ENCODE assay signal across 9 cellular contexts in the genomic region with DNA sequence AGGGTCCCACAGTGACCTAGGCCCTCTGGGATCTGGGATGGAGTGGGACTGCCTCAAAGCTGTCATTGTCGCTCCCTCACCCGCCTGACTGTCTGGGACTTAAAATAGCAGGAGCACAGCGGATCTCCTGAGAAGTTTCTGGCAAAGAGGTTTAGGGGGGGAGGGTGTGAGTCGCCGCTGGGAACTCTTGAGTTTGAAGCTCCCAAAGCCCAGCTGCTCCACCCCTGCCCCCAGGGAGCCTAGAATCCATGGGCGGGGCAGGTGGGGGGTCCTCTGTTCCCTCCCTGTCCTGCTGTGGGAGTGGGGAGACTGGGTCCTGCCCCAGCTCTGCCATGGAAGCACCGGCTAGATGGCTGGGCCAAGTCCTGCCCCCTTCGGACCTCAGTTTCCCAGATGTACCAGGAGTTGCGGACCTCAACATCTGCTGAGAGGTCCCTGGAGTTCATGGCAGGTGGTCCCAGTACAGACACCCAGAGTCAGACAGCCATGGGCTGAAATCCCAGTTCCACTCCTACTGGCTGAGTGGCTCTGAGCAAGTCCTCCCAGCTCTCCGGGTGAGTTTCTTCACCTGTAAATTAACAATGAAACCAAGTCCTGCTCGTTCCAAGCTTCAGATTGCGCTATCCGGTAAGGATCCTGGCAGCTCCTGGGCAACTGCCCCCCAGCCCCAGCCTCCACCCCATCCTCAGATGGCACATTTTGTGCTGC. TPM values are rescaled to one million over a fixed set of nuclear protein-coding genes. Genes with fewer than 3 reads are reported as not detected.
A peak's percentile ranks its signal among the peaks of the same experiment; 100 is the strongest.
DNase-seq lines count a peak whose midpoint lies in the region; ATAC-seq, FAIRE-seq and TF ChIP-seq lines count a peak whose summit lies in the region.
"Had no signal": no experiment of that assay in that cellular context is flagged by ENCODE, and none has a peak within 500 bp of the region (broad histone marks: within the 10 kb centered on the region; RNA-seq: fewer than 3 reads in every experiment).

No MANE protein-coding gene starts in this region.

- no peaks in the 10 kb centered on the region for H3K27me3 ChIP-seq in GM12878 (replicated peaks in 1 of 2; ENCODE audit: control insufficient read depth in 2 of 2, insufficient read depth in 2 of 2, low read length in 1 of 2)
- no peaks in the 10 kb centered on the region for H3K27me3 ChIP-seq in lower lobe of right lung (ENCODE audit: low read depth)
- H3K27me3 ChIP-seq in thyroid gland, result no peaks in the 10 kb centered on the region
- H3K27me3 ChIP-seq in brain microvascular endothelial cell (replicated peaks), result no peaks in the 10 kb centered on the region
- no peaks in the 10 kb centered on the region for H3K27me3 ChIP-seq in prostate gland (replicated peaks; ENCODE audit: insufficient read depth)

- no peaks in the 10 kb centered on the region; the same call in 1 of the 2 replicates for H3K79me2 ChIP-seq in GM12878 (ENCODE audit: control insufficient read depth, insufficient read depth, low read length)

- no peak for TF ChIP-seq CTCF in GM12878 (IDR thresholded peaks at IDR 0.05 in 2 of 3, conservative IDR thresholded peaks at IDR 0.05 in 1 of 3; ENCODE audit: control insufficient read depth in 2 of 3, extremely low read depth in 1 of 3, insufficient read depth in 1 of 3, low read depth in 3 of 3, low read length in 3 of 3)
- TF ChIP-seq CTCF in lower lobe of right lung (IDR thresholded peaks at IDR 0.05), result no peak
- TF ChIP-seq CTCF in thyroid gland (IDR thresholded peaks at IDR 0.05), result no peak
- TF ChIP-seq CTCF in brain microvascular endothelial cell (IDR thresholded peaks at IDR 0.05; ENCODE audit: low read depth, low read length, missing control alignments), result no peak
- TF ChIP-seq CTCF in prostate gland (IDR thresholded peaks at IDR 0.05), result no peak

- RAD21 ChIA-PET in GM12878 (lab: Charles Lee; ENCODE audit: unreplicated experiment), result interaction anchor here (0.7 to 9.5 kb wide), 19 partner anchors 9 to 294 kb away, joined by 3 to 180 read pairs (median 7); partner anchors contain the start of genes ARPC5L, NR6A1, OLFML2A and RPL35

- TF ChIP-seq POLR2A in GM12878 (IDR thresholded peaks at IDR 0.05; ENCODE audit: low read depth, low read length) (no peak), thyroid gland (IDR thresholded peaks at IDR 0.05) (no peak), prostate gland (IDR thresholded peaks at IDR 0.05) (no peak)

- peaks cover 9% of the 10 kb centered on the region for H3K36me3 Mint-ChIP-seq in activated T-cell treated with anti-CD3 and anti-CD28 coated beads, Interleukin-2, amount 50 U/mL, for 24 hours (ENCODE audit: low read depth)

- intact Hi-C loops in GM12878 (cut with micrococcal nuclease; ENCODE audit: unreplicated experiment), result loop anchor here (2.0 to 5.0 kb wide), 2 partner anchors 139 to 235 kb away; no protein-coding TSS in a partner anchor
- intact Hi-C loops in lower lobe of right lung (cut with DNase I), result loop anchor here (5.0 kb wide), 1 partner anchor 80 kb away; the partner anchor contains the start of gene NR6A1
- intact Hi-C loops in thyroid gland (cut with DNase I), result loop anchor here (2.0 to 10.0 kb wide), 2 partner anchors 79 to 237 kb away; no protein-coding TSS in a partner anchor
- intact Hi-C loops in prostate gland (cut with DNase I), result loop anchor here (10.0 kb wide), 1 partner anchor 523 kb away; no protein-coding TSS in a partner anchor

- H3K9ac ChIP-seq in GM12878 (ENCODE audit: control insufficient read depth, insufficient read depth, low read length), result no peak overlapping the region

- no peak for ATAC-seq in GM12878
- no peak for ATAC-seq in lower lobe of right lung

- POLR2A ChIA-PET in GM12878 (lab: Charles Lee), result interaction anchor here (0.8 to 2.2 kb wide), 7 partner anchors 18 to 84 kb away, joined by 3 to 8 read pairs (median 4); partner anchors contain the start of gene OLFML2A

- H3K27me3 Mint-ChIP-seq in activated T-cell treated with anti-CD3 and anti-CD28 coated beads, Interleukin-2, amount 50 U/mL, for 24 hours, result peaks cover 14% of the 10 kb centered on the region

- H3K4me3 Mint-ChIP-seq in activated T-cell treated with anti-CD3 and anti-CD28 coated beads, Interleukin-2, amount 50 U/mL, for 24 hours, result no peak overlapping the region

- peak overlapping the region; percentile 94 for H2AFZ ChIP-seq in GM12878 (ENCODE audit: control insufficient read depth, low read depth, low read length)

- CTCF ChIA-PET in GM12878 (lab: Yijun Ruan, JAX), result interaction anchor here (0.6 to 26.5 kb wide), 36 partner anchors 8 to 442 kb away, joined by 3 to 575 read pairs (median 4); partner anchors contain the start of genes ARPC5L, NR6A1, OLFML2A and RPL35

- no peak for TF ChIP-seq RAD21 in GM12878 (IDR thresholded peaks at IDR 0.05; ENCODE audit: insufficient read depth, low read depth, low read length)

- SMC1A ChIA-PET in GM12878 (lab: Charles Lee; ENCODE audit: uncharacterized antibody, unreplicated experiment), result interaction anchor here (0.8 to 12.1 kb wide), 18 partner anchors 10 to 234 kb away, joined by 3 to 233 read pairs (median 4); partner anchors contain the start of genes ARPC5L, NR6A1, OLFML2A and RPL35

- no peak overlapping the region for H3K27ac ChIP-seq in GM12878 (ENCODE audit: control insufficient read depth, insufficient read depth)
- no peak overlapping the region for H3K27ac ChIP-seq in lower lobe of right lung
- H3K27ac ChIP-seq in thyroid gland, result peak overlapping the region; percentile 53 to 75 (median 67)
- no peak overlapping the region for H3K27ac ChIP-seq in brain microvascular endothelial cell
- H3K27ac ChIP-seq in prostate gland, result peak overlapping the region in 1 of 2 donors; percentile 4

- H3K9me3 ChIP-seq in GM12878 (replicated peaks; ENCODE audit: control insufficient read depth, insufficient read depth, low read length), result no peaks in the 10 kb centered on the region
- H3K9me3 ChIP-seq in lower lobe of right lung, result no peaks in the 10 kb centered on the region
- H3K9me3 ChIP-seq in thyroid gland, result no peaks in the 10 kb centered on the region
- no peaks in the 10 kb centered on the region for H3K9me3 ChIP-seq in prostate gland

- no peak for TF ChIP-seq EP300 in GM12878 (IDR thresholded peaks at IDR 0.05; ENCODE audit: borderline replicate concordance in 1 of 2, control insufficient read depth in 1 of 2, low read depth in 2 of 2, low read length in 2 of 2)

- WGBS in GM12878 (ENCODE audit: insufficient coverage, insufficient replicate concordance, low lambda C conversion rate, missing lambda C conversion rate), result 72% methylated on average over 13 of the region's 13 CpGs
- WGBS in thyroid gland, 2 donors, result 23 to 53% methylated on average over 7 to 8 of the region's 13 CpGs
- WGBS in prostate gland, result 34% methylated on average over 13 of the region's 13 CpGs

- H3K4me2 ChIP-seq in GM12878 (ENCODE audit: control insufficient read depth, insufficient read depth), result peak overlapping the region; percentile 98

- H3K4me1 Mint-ChIP-seq in activated T-cell treated with anti-CD3 and anti-CD28 coated beads, Interleukin-2, amount 50 U/mL, for 24 hours (ENCODE audit: low read depth), result peaks cover 20% of the 10 kb centered on the region

- peak overlapping the region; percentile 77 for H3K27ac Mint-ChIP-seq in activated T-cell treated with anti-CD3 and anti-CD28 coated beads, Interleukin-2, amount 50 U/mL, for 24 hours

- H3K9me3 Mint-ChIP-seq in activated T-cell treated with anti-CD3 and anti-CD28 coated beads, Interleukin-2, amount 50 U/mL, for 24 hours, result no peaks in the 10 kb centered on the region

- peak overlapping the region; percentile 51; the same call in 1 of the 2 replicates for H3K4me3 ChIP-seq in GM12878
- H3K4me3 ChIP-seq in lower lobe of right lung, result peak overlapping the region; percentile 56
- H3K4me3 ChIP-seq in thyroid gland (replicated peaks in 1 of 3), result peak overlapping the region in 1 of 3 donors; percentile 0
- no peak overlapping the region for H3K4me3 ChIP-seq in brain microvascular endothelial cell (ENCODE audit: low read depth, low read length)
- peak overlapping the region in 1 of 2 donors; percentile 34 for H3K4me3 ChIP-seq in prostate gland

- BruUV-seq in GM12878 (replicated peaks; lab: Mats Ljungman, UMichigan), result no TSS peak

- in situ Hi-C loops in GM12878 (cut with MboI) (loop anchor here (5.0 to 25.0 kb wide), 2 partner anchors 80 to 1940 kb away; partner anchors contain the start of genes NR6A1, RC3H2 and ZBTB6), brain microvascular endothelial cell (cut with HindIII; ENCODE audit: low pct_ligation_motif_present, low sequenced_read_pairs) (no loop called here)

- DNase-seq in activated T-cell treated with anti-CD3 and anti-CD28 coated beads, Interleukin-2, amount 50 U/mL, for 24 hours, result peak; percentile 43
- no peak for DNase-seq in activated T-cell treated with anti-CD3 and anti-CD28 coated beads, Interleukin-2, amount 50 U/mL, for 1 hour
- DNase-seq in GM12878 (ENCODE audit: low read depth, low spot score) (no peak), lower lobe of right lung (peak; percentile 42), thyroid gland (peak; percentile 64 to 71), brain microvascular endothelial cell (no peak), NCI-H128 (lab: John Stamatoyannopoulos, UW; ENCODE audit: unreplicated experiment) (no peak), prostate gland (ENCODE audit: low spot score) (no peak)
- DNase-seq: NCI-H2081 treated with DMSO at 0.1 percent for 48 hours had no signal

- no peak for FAIRE-seq in GM12878 (lab: Jason Lieb, UNC)

- H3K4me1 ChIP-seq in GM12878 (ENCODE audit: control insufficient read depth, insufficient read depth, low read length) (peaks cover 5% of the 10 kb centered on the region), lower lobe of right lung (peaks cover 14% of the 10 kb centered on the region), thyroid gland (peaks cover 12 to 24% of the 10 kb centered on the region in 2 donors), prostate gland (replicated peaks) (peaks cover 4% of the 10 kb centered on the region)

- no peaks in the 10 kb centered on the region for H4K20me1 ChIP-seq in GM12878 (ENCODE audit: control insufficient read depth, insufficient read depth)

- H3K36me3 ChIP-seq in GM12878 (ENCODE audit: control insufficient read depth in 2 of 2, insufficient read depth in 2 of 2, low read length in 1 of 2) (peaks cover 4 to 8% of the 10 kb centered on the region in 2 experiments; a peak in 3 of 4 replicates), lower lobe of right lung (peaks cover 12% of the 10 kb centered on the region), thyroid gland (peaks cover 0 to 5% of the 10 kb centered on the region in 2 donors), brain microvascular endothelial cell (replicated peaks) (peaks cover 12% of the 10 kb centered on the region), prostate gland (peaks cover 0 to 1% of the 10 kb centered on the region in 2 donors)

RNA-seq across cellular contexts. Expression of gene WDR38, which starts 1.0 kb away (rescaled TPM):
- not detected in 2 replicates for total RNA-seq in GM12878 (2013; cell fraction: nucleolus; rRNA removed)
- total RNA-seq in GM12878 (2014; rRNA removed) (not detected in 2 replicates), GM12878 (2014; rRNA removed; fragmentation: Illumina TruSeq; extraction: Trizol) (not detected in 2 replicates), GM12878 (2021) (not detected in 2 replicates), lower lobe of right lung (6.6 TPM), thyroid gland (1 to 10 TPM in 1 of 4 donors, under 1 TPM in 2, not detected in 1; 0.33 to 1.5 (median 0.79) TPM), prostate gland (not detected)
- not detected for polyA plus RNA-seq in GM12878 (2011; ENCODE audit: low read depth)
- polyA plus RNA-seq in GM12878 (2011; rRNA removed) (not detected in 2 replicates), GM12878 (2014; fragmentation: Illumina TruSeq; extraction: Trizol) (not detected in 2 replicates), GM12878 (2014; fragmentation: Nextera tagmentation; extraction: Ambion mirVana) (not detected), GM12878 (2014; rRNA removed) (not detected in 2 replicates), GM12878 (2016; fragmentation: Nextera tagmentation; extraction: Ambion mirVana) (not detected)
- not detected in 2 replicates for polyA plus RNA-seq in GM12878 (2011; cell fraction: cytosol; rRNA removed)
- not detected in 2 replicates for polyA plus RNA-seq in GM12878 (2011; cell fraction: nucleus; rRNA removed)
- polyA plus RNA-seq in GM12878 (2012), result not detected in 2 replicates
- polyA minus RNA-seq in GM12878 (2011; rRNA and poly(A)+ RNA removed), result not detected in 2 replicates
- polyA minus RNA-seq in GM12878 (2011; cell fraction: cytosol; rRNA and poly(A)+ RNA removed), result not detected in 2 replicates
- polyA minus RNA-seq in GM12878 (2011; cell fraction: nucleus; rRNA and poly(A)+ RNA removed), result not detected in 2 replicates

RNA-seq across cellular contexts. Expression of gene RPL35, which starts 9.5 kb away (rescaled TPM):
- total RNA-seq in GM12878 (2013; cell fraction: nucleolus; rRNA removed), result 241 and 243 TPM in 2 replicates
- total RNA-seq in GM12878 (2014; rRNA removed), result 4,617 and 5,922 TPM in 2 replicates
- 3,907 and 4,081 TPM in 2 replicates for total RNA-seq in GM12878 (2014; rRNA removed; fragmentation: Illumina TruSeq; extraction: Trizol)
- 2,572 and 2,695 TPM in 2 replicates for total RNA-seq in GM12878 (2021)
- polyA plus RNA-seq in GM12878 (2011; ENCODE audit: low read depth), result 8,256 TPM
- polyA plus RNA-seq in GM12878 (2011; rRNA removed), result 1,958 and 3,572 TPM in 2 replicates
- polyA plus RNA-seq in GM12878 (2011; cell fraction: cytosol; rRNA removed), result 3,518 and 4,273 TPM in 2 replicates
- polyA plus RNA-seq in GM12878 (2011; cell fraction: nucleus; rRNA removed), result 2,765 and 2,930 TPM in 2 replicates
- polyA plus RNA-seq in GM12878 (2012), result 4,228 and 5,722 TPM in 2 replicates
- polyA plus RNA-seq in GM12878 (2014; fragmentation: Illumina TruSeq; extraction: Trizol), result 1,263 and 3,648 TPM in 2 replicates
- 1,000 to 10,000 TPM; 5,281 to 6,300 TPM for polyA plus RNA-seq in GM12878 (2014; fragmentation: Nextera tagmentation; extraction: Ambion mirVana)
- polyA plus RNA-seq in GM12878 (2014; rRNA removed), result 5,524 and 8,197 TPM in 2 replicates
- 1,000 to 10,000 TPM; 2,862 to 2,907 TPM for polyA plus RNA-seq in GM12878 (2016; fragmentation: Nextera tagmentation; extraction: Ambion mirVana)
- polyA minus RNA-seq in GM12878 (2011; rRNA and poly(A)+ RNA removed), result 257 and 484 TPM in 2 replicates
- 235 and 251 TPM in 2 replicates for polyA minus RNA-seq in GM12878 (2011; cell fraction: cytosol; rRNA and poly(A)+ RNA removed)
- polyA minus RNA-seq in GM12878 (2011; cell fraction: nucleus; rRNA and poly(A)+ RNA removed), result 161 and 224 TPM in 2 replicates
- total RNA-seq in lower lobe of right lung, result 812 TPM
- 1,000 to 10,000 TPM; 1,231 to 2,313 (median 2,047) TPM for total RNA-seq in thyroid gland
- total RNA-seq in prostate gland, result 1,000 to 10,000 TPM; 1,539 to 2,854 TPM

RNA-seq across cellular contexts. Expression of gene ARPC5L, which starts 9.7 kb away (rescaled TPM):
- total RNA-seq in GM12878 (2013; cell fraction: nucleolus; rRNA removed), result 19.5 and 22.2 TPM in 2 replicates
- total RNA-seq in GM12878 (2014; rRNA removed) (62.2 and 63.9 TPM in 2 replicates), GM12878 (2014; rRNA removed; fragmentation: Illumina TruSeq; extraction: Trizol) (84.4 and 90.1 TPM in 2 replicates), GM12878 (2021) (93.0 and 98.4 TPM in 2 replicates), lower lobe of right lung (33.2 TPM), thyroid gland (10 to 100 TPM; 19.8 to 29.6 (median 20.4) TPM), prostate gland (10 to 100 TPM; 27.8 to 41.1 TPM)
- 99.7 TPM for polyA plus RNA-seq in GM12878 (2011; ENCODE audit: low read depth)
- polyA plus RNA-seq in GM12878 (2011; rRNA removed) (110 and 123 TPM in 2 replicates), GM12878 (2014; fragmentation: Illumina TruSeq; extraction: Trizol) (89.6 and 105 TPM in 2 replicates), GM12878 (2014; fragmentation: Nextera tagmentation; extraction: Ambion mirVana) (100 to 1,000 TPM in 1 of 2 experiments, 10 to 100 TPM in 1; 42.3 to 121 TPM), GM12878 (2014; rRNA removed) (149 and 150 TPM in 2 replicates), GM12878 (2016; fragmentation: Nextera tagmentation; extraction: Ambion mirVana) (100 to 1,000 TPM; 179 to 207 TPM)
- 64.1 and 80.8 TPM in 2 replicates for polyA plus RNA-seq in GM12878 (2011; cell fraction: cytosol; rRNA removed)
- polyA plus RNA-seq in GM12878 (2011; cell fraction: nucleus; rRNA removed), result 44.1 and 61.9 TPM in 2 replicates
- polyA plus RNA-seq in GM12878 (2012), result 75.2 and 105 TPM in 2 replicates
- polyA minus RNA-seq in GM12878 (2011; rRNA and poly(A)+ RNA removed), result 34.7 and 36.9 TPM in 2 replicates
- polyA minus RNA-seq in GM12878 (2011; cell fraction: cytosol; rRNA and poly(A)+ RNA removed), result 17.0 and 20.1 TPM in 2 replicates
- 10.4 and 23.5 TPM in 2 replicates for polyA minus RNA-seq in GM12878 (2011; cell fraction: nucleus; rRNA and poly(A)+ RNA removed)

Comparison
In these comparisons a context has a peak if more than half of its experiments do, and no peak if none do; other contexts are left out.
1. DNase-seq: peak in activated T-cell treated with anti-CD3 and anti-CD28 coated beads, Interleukin-2, amount 50 U/mL, for 24 hours (single experiment), lower lobe of right lung (single experiment) and thyroid gland (2 of 2); none in activated T-cell treated with anti-CD3 and anti-CD28 coated beads, Interleukin-2, amount 50 U/mL, for 1 hour (single experiment), GM12878 (single experiment), brain microvascular endothelial cell (single experiment), NCI-H128 (single experiment) and prostate gland (single experiment).
2. H3K27ac ChIP-seq: peak in thyroid gland (3 of 3); none in GM12878 (single experiment), lower lobe of right lung (single experiment) and brain microvascular endothelial cell (single experiment).